23 cellular contexts compared by ENCODE assay signal in the genomic region with DNA sequence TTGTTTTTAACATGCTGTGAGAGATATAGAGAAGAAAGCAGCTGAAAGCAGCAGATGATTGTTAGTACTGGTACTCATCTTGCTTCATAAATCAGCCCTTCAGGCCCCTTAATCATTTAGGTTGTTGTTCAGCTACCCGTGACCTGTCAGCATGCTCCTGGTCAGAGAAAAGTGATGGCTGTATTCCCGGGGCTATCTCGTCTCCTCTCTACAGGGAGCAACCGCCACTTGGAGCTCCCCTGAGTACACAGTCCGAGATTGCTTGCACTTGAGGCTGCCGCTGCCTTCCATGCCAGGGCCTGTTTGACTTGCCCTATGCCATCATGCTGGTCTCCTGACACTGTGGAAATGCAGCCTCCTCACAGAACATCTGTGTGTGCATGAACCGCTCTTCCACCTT.
DNase-seq lines count a peak whose midpoint lies in the region; ATAC-seq and TF ChIP-seq lines count a peak whose summit lies in the region.
"Had no signal": no experiment of that assay in that cellular context is flagged by ENCODE, and none has a peak within 500 bp of the region (broad histone marks: within the 10 kb centered on the region; RNA-seq: fewer than 3 reads in every experiment).

No MANE protein-coding gene starts in this region.

- H3K27ac ChIP-seq in WERI-Rb-1: no peak overlapping the region
- H3K27ac ChIP-seq in left lung: no peak overlapping the region
- H3K27ac ChIP-seq in caudate nucleus (ENCODE audit: low read depth, low read length): no peak overlapping the region
- H3K27ac ChIP-seq: pancreas, sigmoid colon, suprapubic skin, vagina had no signal

- no peak for TF ChIP-seq POLR2A in erythroblast (IDR thresholded peaks at IDR 0.05; ENCODE audit: low read length)

- no peaks in the 10 kb centered on the region for H3K36me3 ChIP-seq in WERI-Rb-1
- no peaks in the 10 kb centered on the region for H3K36me3 ChIP-seq in left lung
- H3K36me3 ChIP-seq: pancreas, sigmoid colon, suprapubic skin, vagina had no signal

- H3K4me3 ChIP-seq in WERI-Rb-1 (ENCODE audit: low read depth, low read length) (no peak overlapping the region), left lung (no peak overlapping the region)
- H3K4me3 ChIP-seq: pancreas, sigmoid colon, suprapubic skin, vagina had no signal

- DNase-seq in DMS153 (lab: John Stamatoyannopoulos, UW) (peak; percentile 29), DMS153 treated with DMSO at 0.1 percent for 48 hours (lab: John Stamatoyannopoulos, UW; ENCODE audit: unreplicated experiment) (no peak), NCI-H1417 treated with DMSO at 0.1 percent for 48 hours (lab: John Stamatoyannopoulos, UW) (peak; percentile 51), WERI-Rb-1 (peak; percentile 59), left lung (no peak), erythroblast (lab: John Stamatoyannopoulos, UW) (no peak), caudate nucleus (lab: John Stamatoyannopoulos, UW) (no peak)
- DNase-seq: 8988T; activated CD4-positive, alpha-beta T cell treated with anti-CD3 and anti-CD28 coated beads, Interleukin-2, amount 50 U/mL, for 4 hours; activated effector memory CD4-positive, alpha-beta T cell treated with Interleukin-2 at 50 U/mL for 16 hours; EL; H7; hippocampal formation; naive B cell; NCI-H1930; NCI-H526 treated with DMSO at 0.1 percent for 48 hours; pancreas; SIG-M5; sigmoid colon; T-helper 17 cell had no signal

- H3K4me1 ChIP-seq in left lung: no peaks in the 10 kb centered on the region
- H3K4me1 ChIP-seq: vagina had no signal

- intact Hi-C loops in left lung (cut with DNase I): no loop called here

- peak; percentile 72 for ATAC-seq in left lung
- ATAC-seq in activated CD4-positive, CD25-positive, alpha-beta regulatory T cell treated with anti-CD3 and anti-CD28 coated beads, Interleukin-2, amount 50 U/mL, for 24 hours: no peak
- ATAC-seq: pancreas, T-helper 17 cell had no signal

- no peaks in the 10 kb centered on the region for H3K9me3 ChIP-seq in WERI-Rb-1 (ENCODE audit: severe bottlenecking)
- H3K9me3 ChIP-seq in left lung: no peaks in the 10 kb centered on the region
- H3K9me3 ChIP-seq: pancreas, sigmoid colon, suprapubic skin, vagina had no signal

- H3K27me3 ChIP-seq in WERI-Rb-1 (ENCODE audit: insufficient read depth, low read depth, severe bottlenecking) (no peaks in the 10 kb centered on the region), left lung (no peaks in the 10 kb centered on the region)
- H3K27me3 ChIP-seq: pancreas, sigmoid colon, suprapubic skin, vagina had no signal

- no peak for TF ChIP-seq CTCF in WERI-Rb-1 (IDR thresholded peaks at IDR 0.05; ENCODE audit: low read depth, low read length)
- no peak for TF ChIP-seq CTCF in left lung (IDR thresholded peaks at IDR 0.05)

Comparison
In these comparisons a context has a peak if more than half of its experiments do, and no peak if none do; other contexts are left out.
1. DNase-seq: peak in DMS153 (single experiment), NCI-H1417 treated with DMSO at 0.1 percent for 48 hours (single experiment) and WERI-Rb-1 (single experiment); none in DMS153 treated with DMSO at 0.1 percent for 48 hours (single experiment), left lung (0 of 2), erythroblast (0 of 2) and caudate nucleus (0 of 61).